ENCODE assay signal across 2 cellular contexts in the genomic region with DNA sequence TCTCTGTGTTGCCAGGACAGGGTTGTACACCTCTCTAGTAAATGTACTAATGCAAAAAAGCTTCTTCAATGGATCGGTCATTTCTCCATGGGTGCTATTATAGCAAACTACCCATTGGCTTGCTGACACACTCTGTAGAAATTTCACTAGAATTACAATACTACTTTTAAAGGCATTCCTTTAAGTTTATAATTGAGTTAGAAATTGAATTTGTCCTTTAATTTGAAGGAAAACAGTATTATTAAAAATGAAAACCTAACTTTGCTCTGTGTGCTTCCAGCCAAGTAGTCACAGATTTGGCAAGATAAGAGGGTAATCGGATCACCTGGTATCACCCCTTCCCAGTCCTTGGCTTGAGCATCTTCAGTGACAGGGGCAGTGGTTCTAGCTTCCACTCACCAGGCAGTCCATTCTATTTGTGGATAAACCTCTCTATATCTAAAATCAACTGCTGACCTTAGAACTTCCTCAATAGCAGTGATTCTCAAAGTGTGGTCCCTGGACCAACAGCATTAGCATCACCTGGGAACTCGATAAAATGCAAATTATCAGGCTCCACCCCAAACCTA.
TF ChIP-seq lines count a peak whose summit lies in the region.

No MANE protein-coding gene starts in this region.

TF ChIP-seq in A549, 52 proteins besides CTCF, POLR2A, EP300 and RAD21 (continued from another document):
- TF ChIP-seq ATOH8 (CRISPR knock-in tag; IDR thresholded peaks at IDR 0.05; ENCODE audit: low read depth) = no peak
- no peak for TF ChIP-seq CHD4 (IDR thresholded peaks at IDR 0.05; ENCODE audit: borderline replicate concordance)
- TF ChIP-seq MYC (IDR thresholded peaks at IDR 0.05; ENCODE audit: borderline replicate concordance, low read length) = no peak
- TF ChIP-seq JUN (IDR thresholded peaks at IDR 0.05) = no peak
- TF ChIP-seq JUNB (IDR thresholded peaks at IDR 0.05) = no peak
- TF ChIP-seq NFE2L2 (conservative IDR thresholded peaks at IDR 0.05; ENCODE audit: low read length) = no peak
- TF ChIP-seq PHF8 (IDR thresholded peaks at IDR 0.05; ENCODE audit: borderline replicate concordance, low read depth) = no peak
- no peak for TF ChIP-seq ELK1 (IDR thresholded peaks at IDR 0.05; ENCODE audit: low read depth, low read length)
- no peak for TF ChIP-seq SMC3 (IDR thresholded peaks at IDR 0.05)

TF ChIP-seq in SK-N-SH, 30 proteins besides CTCF, POLR2A, EP300 and RAD21 (continued from another document):
- peak; percentile 36; the same call in 1 of the 2 replicates for TF ChIP-seq PBX3 (IDR thresholded peaks at IDR 0.05)
- TF ChIP-seq GABPA (IDR thresholded peaks at IDR 0.05; ENCODE audit: low read depth) = no peak
- TF ChIP-seq FOSL2 (IDR thresholded peaks at IDR 0.05; ENCODE audit: borderline replicate concordance, low read depth) = no peak
- TF ChIP-seq, protein P1, sequence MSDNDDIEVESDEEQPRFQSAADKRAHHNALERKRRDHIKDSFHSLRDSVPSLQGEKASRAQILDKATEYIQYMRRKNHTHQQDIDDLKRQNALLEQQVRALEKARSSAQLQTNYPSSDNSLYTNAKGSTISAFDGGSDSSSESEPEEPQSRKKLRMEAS (IDR thresholded peaks at IDR 0.05; ENCODE audit: low read depth) = no peak
- no peak for TF ChIP-seq YY1 (IDR thresholded peaks at IDR 0.05; ENCODE audit: low read depth)
- TF ChIP-seq, protein P2, sequence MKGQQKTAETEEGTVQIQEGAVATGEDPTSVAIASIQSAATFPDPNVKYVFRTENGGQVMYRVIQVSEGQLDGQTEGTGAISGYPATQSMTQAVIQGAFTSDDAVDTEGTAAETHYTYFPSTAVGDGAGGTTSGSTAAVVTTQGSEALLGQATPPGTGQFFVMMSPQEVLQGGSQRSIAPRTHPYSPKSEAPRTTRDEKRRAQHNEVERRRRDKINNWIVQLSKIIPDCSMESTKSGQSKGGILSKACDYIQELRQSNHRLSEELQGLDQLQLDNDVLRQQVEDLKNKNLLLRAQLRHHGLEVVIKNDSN (IDR thresholded peaks at IDR 0.05; ENCODE audit: borderline replicate concordance, low read depth) = no peak
- TF ChIP-seq RXRA (IDR thresholded peaks at IDR 0.05; ENCODE audit: borderline replicate concordance, low read depth) = no peak
- peak; percentile 64 for TF ChIP-seq TCF12 (IDR thresholded peaks at IDR 0.05)
- TF ChIP-seq, protein P3, sequence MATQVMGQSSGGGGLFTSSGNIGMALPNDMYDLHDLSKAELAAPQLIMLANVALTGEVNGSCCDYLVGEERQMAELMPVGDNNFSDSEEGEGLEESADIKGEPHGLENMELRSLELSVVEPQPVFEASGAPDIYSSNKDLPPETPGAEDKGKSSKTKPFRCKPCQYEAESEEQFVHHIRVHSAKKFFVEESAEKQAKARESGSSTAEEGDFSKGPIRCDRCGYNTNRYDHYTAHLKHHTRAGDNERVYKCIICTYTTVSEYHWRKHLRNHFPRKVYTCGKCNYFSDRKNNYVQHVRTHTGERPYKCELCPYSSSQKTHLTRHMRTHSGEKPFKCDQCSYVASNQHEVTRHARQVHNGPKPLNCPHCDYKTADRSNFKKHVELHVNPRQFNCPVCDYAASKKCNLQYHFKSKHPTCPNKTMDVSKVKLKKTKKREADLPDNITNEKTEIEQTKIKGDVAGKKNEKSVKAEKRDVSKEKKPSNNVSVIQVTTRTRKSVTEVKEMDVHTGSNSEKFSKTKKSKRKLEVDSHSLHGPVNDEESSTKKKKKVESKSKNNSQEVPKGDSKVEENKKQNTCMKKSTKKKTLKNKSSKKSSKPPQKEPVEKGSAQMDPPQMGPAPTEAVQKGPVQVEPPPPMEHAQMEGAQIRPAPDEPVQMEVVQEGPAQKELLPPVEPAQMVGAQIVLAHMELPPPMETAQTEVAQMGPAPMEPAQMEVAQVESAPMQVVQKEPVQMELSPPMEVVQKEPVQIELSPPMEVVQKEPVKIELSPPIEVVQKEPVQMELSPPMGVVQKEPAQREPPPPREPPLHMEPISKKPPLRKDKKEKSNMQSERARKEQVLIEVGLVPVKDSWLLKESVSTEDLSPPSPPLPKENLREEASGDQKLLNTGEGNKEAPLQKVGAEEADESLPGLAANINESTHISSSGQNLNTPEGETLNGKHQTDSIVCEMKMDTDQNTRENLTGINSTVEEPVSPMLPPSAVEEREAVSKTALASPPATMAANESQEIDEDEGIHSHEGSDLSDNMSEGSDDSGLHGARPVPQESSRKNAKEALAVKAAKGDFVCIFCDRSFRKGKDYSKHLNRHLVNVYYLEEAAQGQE (IDR thresholded peaks at IDR 0.05; ENCODE audit: low read depth, low read length) = no peak
- no peak for TF ChIP-seq TAF1 (IDR thresholded peaks at IDR 0.05; ENCODE audit: borderline replicate concordance, low read depth, low read length)
- TF ChIP-seq FOXM1 (IDR thresholded peaks at IDR 0.05; ENCODE audit: low read depth) = no peak
- no peak for TF ChIP-seq EZH2phosphoT487 (IDR thresholded peaks at IDR 0.05; ENCODE audit: borderline replicate concordance, low read depth)
- 0 out of 2 replicates have a peak, but pooled peaks have one; percentile 28 for TF ChIP-seq TEAD4 (IDR thresholded peaks at IDR 0.05; ENCODE audit: borderline replicate concordance, insufficient read depth)
- TF ChIP-seq CHD2 (IDR thresholded peaks at IDR 0.05; ENCODE audit: low read length, partially characterized antibody) = no peak
- no peak for TF ChIP-seq GATA2 (CRISPR knock-in tag; IDR thresholded peaks at IDR 0.05)
- TF ChIP-seq MXI1 (IDR thresholded peaks at IDR 0.05; ENCODE audit: low read depth, low read length) = no peak
- TF ChIP-seq RFX5 (IDR thresholded peaks at IDR 0.05; ENCODE audit: low read length) = no peak
- no peak for TF ChIP-seq FOXJ3 (CRISPR knock-in tag; IDR thresholded peaks at IDR 0.05)
- no peak for TF ChIP-seq SIN3A (IDR thresholded peaks at IDR 0.05; ENCODE audit: borderline replicate concordance, low read depth, low read length)
- no peak for TF ChIP-seq RCOR1 (IDR thresholded peaks at IDR 0.05; ENCODE audit: low read length)
- TF ChIP-seq NRF1 (IDR thresholded peaks at IDR 0.05; ENCODE audit: low read depth, low read length) = no peak
- no peak for TF ChIP-seq ELF1 (IDR thresholded peaks at IDR 0.05)
- TF ChIP-seq MEF2A (IDR thresholded peaks at IDR 0.05; ENCODE audit: borderline replicate concordance, low read depth) = no peak
- TF ChIP-seq JUND (IDR thresholded peaks at IDR 0.05) = no peak
- no peak for TF ChIP-seq SMC3 (IDR thresholded peaks at IDR 0.05; ENCODE audit: low read depth, low read length)
- TF ChIP-seq NFIC (IDR thresholded peaks at IDR 0.05; ENCODE audit: borderline replicate concordance) = peak; percentile 51; the same call in 1 of the 2 replicates
- TF ChIP-seq, protein P4, sequence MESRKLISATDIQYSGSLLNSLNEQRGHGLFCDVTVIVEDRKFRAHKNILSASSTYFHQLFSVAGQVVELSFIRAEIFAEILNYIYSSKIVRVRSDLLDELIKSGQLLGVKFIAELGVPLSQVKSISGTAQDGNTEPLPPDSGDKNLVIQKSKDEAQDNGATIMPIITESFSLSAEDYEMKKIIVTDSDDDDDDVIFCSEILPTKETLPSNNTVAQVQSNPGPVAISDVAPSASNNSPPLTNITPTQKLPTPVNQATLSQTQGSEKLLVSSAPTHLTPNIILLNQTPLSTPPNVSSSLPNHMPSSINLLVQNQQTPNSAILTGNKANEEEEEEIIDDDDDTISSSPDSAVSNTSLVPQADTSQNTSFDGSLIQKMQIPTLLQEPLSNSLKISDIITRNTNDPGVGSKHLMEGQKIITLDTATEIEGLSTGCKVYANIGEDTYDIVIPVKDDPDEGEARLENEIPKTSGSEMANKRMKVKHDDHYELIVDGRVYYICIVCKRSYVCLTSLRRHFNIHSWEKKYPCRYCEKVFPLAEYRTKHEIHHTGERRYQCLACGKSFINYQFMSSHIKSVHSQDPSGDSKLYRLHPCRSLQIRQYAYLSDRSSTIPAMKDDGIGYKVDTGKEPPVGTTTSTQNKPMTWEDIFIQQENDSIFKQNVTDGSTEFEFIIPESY (IDR thresholded peaks at IDR 0.05; ENCODE audit: borderline replicate concordance, low read depth) = no peak
